Comparison of ENCODE assay signal across 8 cellular contexts in genomic region chr6:46217671-46218131, GRCh38.
DNase-seq lines count a peak whose midpoint lies in the region; ATAC-seq and TF ChIP-seq lines count a peak whose summit lies in the region.

No MANE protein-coding gene starts in this region.

- DNase-seq in OCI-M1 (lab: John Stamatoyannopoulos, UW) (peak; percentile 95), midbrain (lab: John Stamatoyannopoulos, UW) (peak; percentile 71), NCI-H2196 treated with DMSO at 0.1 percent for 48 hours (lab: John Stamatoyannopoulos, UW; ENCODE audit: unreplicated experiment) (no peak), GM03348 (ENCODE audit: low spot score) (no peak), islet precursor cell (no peak)

- peak; percentile 54 for ATAC-seq in GM18867 (IDR thresholded peaks at IDR 0.05; ENCODE audit: unreplicated experiment)
- peak; percentile 49 for ATAC-seq in HG02571 (IDR thresholded peaks at IDR 0.05; ENCODE audit: unreplicated experiment)
- ATAC-seq in SK-N-SH treated with all-trans-retinoic acid at 6 μM for 48 hours: no peak

TF ChIP-seq in SK-N-SH treated with all-trans-retinoic acid at 6 μM for 48 hours, 23 proteins besides CTCF, POLR2A, EP300 and RAD21:
- TF ChIP-seq, protein P1, sequence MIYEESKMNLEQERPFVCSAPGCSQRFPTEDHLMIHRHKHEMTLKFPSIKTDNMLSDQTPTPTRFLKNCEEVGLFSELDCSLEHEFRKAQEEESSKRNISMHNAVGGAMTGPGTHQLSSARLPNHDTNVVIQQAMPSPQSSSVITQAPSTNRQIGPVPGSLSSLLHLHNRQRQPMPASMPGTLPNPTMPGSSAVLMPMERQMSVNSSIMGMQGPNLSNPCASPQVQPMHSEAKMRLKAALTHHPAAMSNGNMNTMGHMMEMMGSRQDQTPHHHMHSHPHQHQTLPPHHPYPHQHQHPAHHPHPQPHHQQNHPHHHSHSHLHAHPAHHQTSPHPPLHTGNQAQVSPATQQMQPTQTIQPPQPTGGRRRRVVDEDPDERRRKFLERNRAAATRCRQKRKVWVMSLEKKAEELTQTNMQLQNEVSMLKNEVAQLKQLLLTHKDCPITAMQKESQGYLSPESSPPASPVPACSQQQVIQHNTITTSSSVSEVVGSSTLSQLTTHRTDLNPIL (CRISPR knock-in tag; IDR thresholded peaks at IDR 0.05; ENCODE audit: low read depth): no peak
- TF ChIP-seq SNAI2 (CRISPR knock-in tag; IDR thresholded peaks at IDR 0.05) (no peak), ZNF565 (CRISPR knock-in tag; conservative IDR thresholded peaks at IDR 0.05; ENCODE audit: low read depth) (no peak), TOX (CRISPR knock-in tag; IDR thresholded peaks at IDR 0.05; ENCODE audit: borderline replicate concordance) (no peak), ZFP3 (CRISPR knock-in tag; IDR thresholded peaks at IDR 0.05) (no peak), RARB (CRISPR knock-in tag; IDR thresholded peaks at IDR 0.05) (no peak), ZC3H10 (CRISPR knock-in tag; IDR thresholded peaks at IDR 0.05) (no peak), GLIS3 (CRISPR knock-in tag; IDR thresholded peaks at IDR 0.05) (no peak), PPARA (CRISPR knock-in tag; IDR thresholded peaks at IDR 0.05; ENCODE audit: borderline replicate concordance) (no peak), PATZ1 (CRISPR knock-in tag; IDR thresholded peaks at IDR 0.05; ENCODE audit: borderline replicate concordance) (no peak), TCF4 (CRISPR knock-in tag; IDR thresholded peaks at IDR 0.05; ENCODE audit: borderline replicate concordance) (no peak), ZNF70 (CRISPR knock-in tag; IDR thresholded peaks at IDR 0.05) (no peak), BACH2 (CRISPR knock-in tag; IDR thresholded peaks at IDR 0.05; ENCODE audit: borderline replicate concordance) (no peak), ZFP30 (CRISPR knock-in tag; IDR thresholded peaks at IDR 0.05) (no peak), CSDC2 (CRISPR knock-in tag; IDR thresholded peaks at IDR 0.05) (no peak), OSR1 (CRISPR knock-in tag; IDR thresholded peaks at IDR 0.05) (no peak)
- TF ChIP-seq, protein P2, sequence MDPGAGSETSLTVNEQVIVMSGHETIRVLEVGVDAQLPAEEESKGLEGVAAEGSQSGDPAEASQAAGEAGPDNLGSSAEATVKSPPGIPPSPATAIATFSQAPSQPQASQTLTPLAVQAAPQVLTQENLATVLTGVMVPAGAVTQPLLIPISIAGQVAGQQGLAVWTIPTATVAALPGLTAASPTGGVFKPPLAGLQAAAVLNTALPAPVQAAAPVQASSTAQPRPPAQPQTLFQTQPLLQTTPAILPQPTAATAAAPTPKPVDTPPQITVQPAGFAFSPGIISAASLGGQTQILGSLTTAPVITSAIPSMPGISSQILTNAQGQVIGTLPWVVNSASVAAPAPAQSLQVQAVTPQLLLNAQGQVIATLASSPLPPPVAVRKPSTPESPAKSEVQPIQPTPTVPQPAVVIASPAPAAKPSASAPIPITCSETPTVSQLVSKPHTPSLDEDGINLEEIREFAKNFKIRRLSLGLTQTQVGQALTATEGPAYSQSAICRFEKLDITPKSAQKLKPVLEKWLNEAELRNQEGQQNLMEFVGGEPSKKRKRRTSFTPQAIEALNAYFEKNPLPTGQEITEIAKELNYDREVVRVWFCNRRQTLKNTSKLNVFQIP (CRISPR knock-in tag; IDR thresholded peaks at IDR 0.05; ENCODE audit: borderline replicate concordance, low read depth): no peak
- TF ChIP-seq, protein P3, sequence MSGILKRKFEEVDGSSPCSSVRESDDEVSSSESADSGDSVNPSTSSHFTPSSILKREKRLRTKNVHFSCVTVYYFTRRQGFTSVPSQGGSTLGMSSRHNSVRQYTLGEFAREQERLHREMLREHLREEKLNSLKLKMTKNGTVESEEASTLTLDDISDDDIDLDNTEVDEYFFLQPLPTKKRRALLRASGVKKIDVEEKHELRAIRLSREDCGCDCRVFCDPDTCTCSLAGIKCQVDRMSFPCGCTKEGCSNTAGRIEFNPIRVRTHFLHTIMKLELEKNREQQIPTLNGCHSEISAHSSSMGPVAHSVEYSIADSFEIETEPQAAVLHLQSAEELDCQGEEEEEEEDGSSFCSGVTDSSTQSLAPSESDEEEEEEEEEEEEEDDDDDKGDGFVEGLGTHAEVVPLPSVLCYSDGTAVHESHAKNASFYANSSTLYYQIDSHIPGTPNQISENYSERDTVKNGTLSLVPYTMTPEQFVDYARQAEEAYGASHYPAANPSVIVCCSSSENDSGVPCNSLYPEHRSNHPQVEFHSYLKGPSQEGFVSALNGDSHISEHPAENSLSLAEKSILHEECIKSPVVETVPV (CRISPR knock-in tag; IDR thresholded peaks at IDR 0.05): no peak

Comparison
In these comparisons a context has a peak if more than half of its experiments do, and no peak if none do; other contexts are left out.
1. DNase-seq: peak in OCI-M1 (single experiment) and midbrain (single experiment); none in NCI-H2196 treated with DMSO at 0.1 percent for 48 hours (single experiment), GM03348 (single experiment) and islet precursor cell (single experiment).